ENCODE assay signal across 1 cellular context in the genomic region with DNA sequence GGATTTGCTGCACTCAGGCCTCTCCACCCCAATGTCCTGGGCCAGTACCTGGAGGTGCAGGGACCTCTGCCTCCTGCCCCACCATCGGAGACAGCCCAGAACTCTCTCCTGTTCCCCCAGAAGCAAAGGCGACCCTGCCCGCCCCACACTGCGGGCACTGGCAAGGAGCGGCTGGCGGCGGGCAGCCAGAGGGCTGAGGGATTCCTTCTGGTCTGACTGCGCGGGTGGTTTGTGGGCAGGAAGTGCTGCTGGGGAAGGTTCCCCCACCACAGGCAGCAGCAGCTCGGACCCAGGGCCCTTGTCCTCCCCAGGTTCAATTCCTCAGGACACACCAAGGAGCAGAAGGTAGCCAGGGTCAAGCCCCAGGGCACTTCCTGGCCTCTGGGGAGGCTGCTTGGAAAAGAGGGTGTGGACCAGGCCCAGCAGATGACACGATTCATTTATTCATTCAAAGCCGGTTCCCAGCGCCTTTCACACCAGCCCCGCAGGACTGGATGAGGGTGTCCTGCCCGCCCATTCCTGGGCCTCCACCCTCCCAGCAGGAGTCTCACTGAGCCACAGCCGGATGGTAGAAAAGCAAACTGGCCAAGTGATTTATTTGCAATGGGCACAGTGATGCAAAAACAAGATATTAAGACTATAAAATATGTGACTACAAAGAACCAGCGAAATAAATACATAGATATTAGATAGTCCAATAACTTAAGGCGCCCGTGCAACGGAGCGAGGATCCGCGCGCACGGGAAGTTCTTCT.
TF ChIP-seq lines count a peak whose summit lies in the region.

No MANE protein-coding gene starts in this region.

TF ChIP-seq in endothelial cell of umbilical vein, 7 proteins besides CTCF, POLR2A, EP300 and RAD21 (continued from another document):
- TF ChIP-seq, protein P1, sequence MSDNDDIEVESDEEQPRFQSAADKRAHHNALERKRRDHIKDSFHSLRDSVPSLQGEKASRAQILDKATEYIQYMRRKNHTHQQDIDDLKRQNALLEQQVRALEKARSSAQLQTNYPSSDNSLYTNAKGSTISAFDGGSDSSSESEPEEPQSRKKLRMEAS (IDR thresholded peaks at IDR 0.05; ENCODE audit: insufficient read depth, insufficient read length): no peak
- TF ChIP-seq POLR2AphosphoS5 (IDR thresholded peaks at IDR 0.05; ENCODE audit: insufficient read depth, low read depth, low read length): no peak
- TF ChIP-seq GATA2 (IDR thresholded peaks at IDR 0.05; ENCODE audit: insufficient read depth, insufficient read length, low read depth, low read length): no peak
- TF ChIP-seq EZH2 (IDR thresholded peaks at IDR 0.05; ENCODE audit: borderline replicate concordance, low read depth, low read length, severe bottlenecking): no peak
- no peak for TF ChIP-seq FOS (IDR thresholded peaks at IDR 0.05; ENCODE audit: borderline replicate concordance, insufficient read depth, low read length)
